8 cellular contexts compared by ENCODE assay signal in genomic region chr18:36066731-36067117, GRCh38. TPM values are rescaled to one million over a fixed set of nuclear protein-coding genes. Genes with fewer than 3 reads are reported as not detected.
DNase-seq lines count a peak whose midpoint lies in the region; ATAC-seq, FAIRE-seq and TF ChIP-seq lines count a peak whose summit lies in the region.

No MANE protein-coding gene starts in this region.

- H3K36me3 ChIP-seq in HCT116 (ENCODE audit: control insufficient read depth in 1 of 2, insufficient read depth in 2 of 2, low read length in 2 of 2) = no peaks in the 10 kb centered on the region
- H3K36me3 ChIP-seq in PC-3 (ENCODE audit: low read depth, low read length) = no peaks in the 10 kb centered on the region
- H3K36me3 ChIP-seq in endodermal cell (ENCODE audit: control insufficient read depth, insufficient read depth, low read length) = peaks cover 9% of the 10 kb centered on the region
- no peaks in the 10 kb centered on the region for H3K36me3 ChIP-seq in neural cell (ENCODE audit: insufficient read depth, low read length)

- intact Hi-C loops in HCT116 (cut with micrococcal nuclease) (no loop called here), PC-3 (cut with micrococcal nuclease) (loop anchor here (2.0 kb wide), 1 partner anchor 50 kb away; no protein-coding TSS in a partner anchor)

- DNase-seq in GF-D8 (lab: John Stamatoyannopoulos, UW) (peak; percentile 25), HCT116 (ENCODE audit: low read depth, low spot score) (no peak), PC-3 (no peak), endodermal cell (no peak), urothelium cell line (ENCODE audit: low spot score) (no peak), GM13976 (ENCODE audit: low spot score) (no peak)

- 0% methylated on average over 3 to 6 of the region's 6 CpGs for WGBS in endodermal cell (ENCODE audit: insufficient coverage in 1 of 2, insufficient read length in 1 of 2), 2 experiments

- TF ChIP-seq CTCF in HCT116 (IDR thresholded peaks at IDR 0.05 in 2 of 3, conservative IDR thresholded peaks at IDR 0.05 in 1 of 3; ENCODE audit: borderline replicate concordance in 1 of 3, insufficient read depth in 1 of 3, low read depth in 2 of 3, low read length in 2 of 3) (no peak), PC-3 (conservative IDR thresholded peaks at IDR 0.05; ENCODE audit: low read depth, low read length) (no peak), endodermal cell (conservative IDR thresholded peaks at IDR 0.05) (no peak), neural cell (IDR thresholded peaks at IDR 0.05; ENCODE audit: poor library complexity, severe bottlenecking) (no peak), GM13976 (IDR thresholded peaks at IDR 0.05; ENCODE audit: borderline replicate concordance, control extremely low read depth, extremely low read depth, insufficient read depth, missing control alignments) (no peak)

- peak overlapping the region; percentile 81 to 97 for H3K4me3 ChIP-seq in HCT116 (replicated peaks in 1 of 2; ENCODE audit: low read depth in 1 of 2, low read length in 2 of 2)
- peak overlapping the region; percentile 90 for H3K4me3 ChIP-seq in PC-3 (ENCODE audit: low read length)
- peak overlapping the region; percentile 94 for H3K4me3 ChIP-seq in endodermal cell (ENCODE audit: low read length)
- H3K4me3 ChIP-seq in neural cell (ENCODE audit: low read length) = peak overlapping the region; percentile 98

- RAD21 ChIA-PET in HCT116 (lab: Charles Lee; ENCODE audit: low non-redundant PET in 1 of 2, low total read pairs in 2 of 2, uncharacterized antibody in 2 of 2, unreplicated experiment in 2 of 2) = no interaction called here

- FAIRE-seq in urothelium cell line (lab: Jason Lieb, UNC) = no peak

- H4K20me1 ChIP-seq in HCT116 (ENCODE audit: insufficient read depth) (no peaks in the 10 kb centered on the region), PC-3 (ENCODE audit: low read length) (peaks cover 18% of the 10 kb centered on the region), neural cell (ENCODE audit: insufficient read depth) (no peaks in the 10 kb centered on the region)

- H3K9me2 ChIP-seq in HCT116 (ENCODE audit: insufficient read depth) (no peaks in the 10 kb centered on the region), PC-3 (replicated peaks; ENCODE audit: low read length) (no peaks in the 10 kb centered on the region), neural cell (ENCODE audit: insufficient read depth, low read length) (no peaks in the 10 kb centered on the region)

- H3F3A ChIP-seq in PC-3 (ENCODE audit: low read length, unreplicated experiment) = no peaks in the 10 kb centered on the region
- no peaks in the 10 kb centered on the region for H3F3A ChIP-seq in neural cell (ENCODE audit: insufficient read depth, low read length, poor library complexity, severe bottlenecking)

- H3K4me1 Mint-ChIP-seq in endodermal cell = peaks cover 17% of the 10 kb centered on the region

- H3K9me3 ChIP-seq in HCT116 (ENCODE audit: control insufficient read depth in 1 of 2, insufficient read depth in 1 of 2, low read depth in 1 of 2, low read length in 2 of 2) = no peaks in the 10 kb centered on the region
- H3K9me3 ChIP-seq in PC-3 (ENCODE audit: low read length) = no peaks in the 10 kb centered on the region
- no peaks in the 10 kb centered on the region for H3K9me3 ChIP-seq in endodermal cell (ENCODE audit: control insufficient read depth, low read length)
- no peaks in the 10 kb centered on the region for H3K9me3 ChIP-seq in neural cell (ENCODE audit: low read length)

- H3K27me3 ChIP-seq in HCT116 (ENCODE audit: insufficient read depth, low read length) = no peaks in the 10 kb centered on the region
- no peaks in the 10 kb centered on the region for H3K27me3 ChIP-seq in PC-3 (ENCODE audit: low read length)
- H3K27me3 ChIP-seq in endodermal cell (ENCODE audit: control insufficient read depth, insufficient read depth, low read length, poor library complexity, severe bottlenecking) = no peaks in the 10 kb centered on the region
- no peaks in the 10 kb centered on the region for H3K27me3 ChIP-seq in neural cell (ENCODE audit: insufficient read depth, low read depth, low read length)

- peaks cover 16% of the 10 kb centered on the region for H3K36me3 Mint-ChIP-seq in endodermal cell (ENCODE audit: low read depth)

- H2AFZ ChIP-seq in HCT116 (ENCODE audit: low read depth, low read length, poor library complexity, severe bottlenecking) = no peak overlapping the region
- H2AFZ ChIP-seq in PC-3 (ENCODE audit: low read length) = peak overlapping the region; percentile 64
- peak overlapping the region; percentile 95 for H2AFZ ChIP-seq in neural cell (ENCODE audit: low read depth, low read length)

- TF ChIP-seq RAD21 in HCT116 (IDR thresholded peaks at IDR 0.05; ENCODE audit: low read depth) (no peak), neural cell (conservative IDR thresholded peaks at IDR 0.05) (no peak)

- no peak for TF ChIP-seq EP300 in neural cell (conservative IDR thresholded peaks at IDR 0.05; ENCODE audit: poor library complexity, severe bottlenecking)

- CTCF ChIA-PET in HCT116 (lab: Charles Lee) = no interaction called here
- CTCF ChIA-PET in PC-3 (lab: Charles Lee) = no interaction called here

- POLR2A ChIA-PET in HCT116 (lab: Charles Lee) (no interaction called here), PC-3 (lab: Charles Lee; ENCODE audit: unreplicated experiment) (interaction anchor here (0.5 kb wide), 1 partner anchor 25 kb away, joined by 4 read pairs; no protein-coding TSS in a partner anchor)

- H3K27ac ChIP-seq in HCT116 (ENCODE audit: low read depth, low read length) (peak overlapping the region; percentile 77), PC-3 (ENCODE audit: low read length) (peak overlapping the region; percentile 81), endodermal cell (ENCODE audit: low read depth, low read length) (peak overlapping the region; percentile 85), neural cell (ENCODE audit: low read length) (peak overlapping the region; percentile 95)

- H3K79me2 ChIP-seq in HCT116 (ENCODE audit: insufficient read depth, low read length) (peaks cover 55% of the 10 kb centered on the region), PC-3 (ENCODE audit: low read length) (peaks cover 54% of the 10 kb centered on the region), neural cell (replicated peaks; ENCODE audit: insufficient read depth, low read length) (peaks cover 50% of the 10 kb centered on the region)

- H3K4me3 Mint-ChIP-seq in endodermal cell = peak overlapping the region; percentile 94

- peak overlapping the region; percentile 97 for H3K27ac Mint-ChIP-seq in endodermal cell

- no peak for TF ChIP-seq POLR2A in HCT116 (IDR thresholded peaks at IDR 0.05; ENCODE audit: borderline replicate concordance, extremely low read depth, insufficient read depth, insufficient read length)

- BruUV-seq in HCT116 (replicated peaks; lab: Mats Ljungman, UMichigan) = no TSS peak
- BruUV-seq in PC-3 (replicated peaks; lab: Mats Ljungman, UMichigan) = no TSS peak

- H3K9ac ChIP-seq in HCT116 (ENCODE audit: low read length) (peak overlapping the region; percentile 85), PC-3 (ENCODE audit: low read length) (peak overlapping the region; percentile 97), endodermal cell (ENCODE audit: extremely low read depth, low read length, poor library complexity, severe bottlenecking) (peak overlapping the region; percentile 95), neural cell (ENCODE audit: low read length) (peak overlapping the region; percentile 94)

- H3K9me3 Mint-ChIP-seq in endodermal cell = peaks cover 5% of the 10 kb centered on the region

- in situ Hi-C loops in GM13976 (cut with MboI; ENCODE audit: low sequenced_read_pairs, unreplicated experiment) = no loop called here

- H3K4me1 ChIP-seq in HCT116 (ENCODE audit: control insufficient read depth in 1 of 2, insufficient read depth in 2 of 2, low read length in 2 of 2) (peaks cover 0 to 9% of the 10 kb centered on the region in 2 experiments; a peak in 2 of 4 replicates), PC-3 (ENCODE audit: insufficient read depth, low read length) (no peaks in the 10 kb centered on the region; the same call in 1 of the 2 replicates), endodermal cell (ENCODE audit: control insufficient read depth, insufficient read depth, low read length) (no peaks in the 10 kb centered on the region)

- ATAC-seq in HCT116 = 0 out of 2 replicates have a peak, but pooled peaks have one; percentile 1
- ATAC-seq in PC-3 = peak; percentile 11
- no peak for ATAC-seq in GM18519 (IDR thresholded peaks at IDR 0.05; ENCODE audit: low FRiP score, unreplicated experiment)

- H3K4me2 ChIP-seq in HCT116 (ENCODE audit: low read length) (peak overlapping the region; percentile 72), PC-3 (ENCODE audit: low read length) (peak overlapping the region; percentile 89), neural cell (ENCODE audit: low read length) (peak overlapping the region; percentile 71)

- H3K27me3 Mint-ChIP-seq in endodermal cell (ENCODE audit: insufficient read depth) = peaks cover 6% of the 10 kb centered on the region

TF ChIP-seq in HCT116, 20 proteins besides CTCF, POLR2A, EP300 and RAD21 (continues in another document):
- TF ChIP-seq ELF1 (IDR thresholded peaks at IDR 0.05; ENCODE audit: borderline replicate concordance, low read depth) = no peak
- no peak for TF ChIP-seq ZFX (IDR thresholded peaks at IDR 0.05)
- no peak for TF ChIP-seq SIN3A (IDR thresholded peaks at IDR 0.05; ENCODE audit: low read depth)
- no peak for TF ChIP-seq CEBPB (IDR thresholded peaks at IDR 0.05; ENCODE audit: low read depth)
- no peak for TF ChIP-seq ZNF274 (IDR thresholded peaks at IDR 0.05; ENCODE audit: low read depth, low read length)
- no peak for TF ChIP-seq EGR1 (IDR thresholded peaks at IDR 0.05; ENCODE audit: low read depth)
- TF ChIP-seq EZH2 (IDR thresholded peaks at IDR 0.05) = no peak
- no peak for TF ChIP-seq JUND (IDR thresholded peaks at IDR 0.05)
- no peak for TF ChIP-seq YY1 (IDR thresholded peaks at IDR 0.05; ENCODE audit: extremely low read depth, insufficient replicate concordance, low read depth, low read length)

TF ChIP-seq in neural cell, 6 proteins besides CTCF, POLR2A, EP300 and RAD21 (continues in another document):
- TF ChIP-seq POLR2AphosphoS5 (IDR thresholded peaks at IDR 0.05) = no peak

RNA-seq across cellular contexts. Expression of gene RPRD1A, which starts 0.6 kb away (rescaled TPM):
- total RNA-seq in HCT116 (2021; ENCODE audit: unreplicated experiment) = 80.7 TPM
- 29.2 and 35.0 TPM in 2 replicates for polyA plus RNA-seq in HCT116 (2012)
- total RNA-seq in PC-3 (2014; rRNA removed) = 42.2 and 46.0 TPM in 2 replicates
- 10 to 100 TPM; 90.5 to 97.7 TPM for total RNA-seq in endodermal cell
- 83.4 TPM for polyA plus RNA-seq in endodermal cell (2013, experiment 1 of 2)
- polyA plus RNA-seq in endodermal cell (2013, experiment 2 of 2) = 76.9 TPM
- 129 and 136 TPM in 2 replicates for polyA plus RNA-seq in neural cell
- polyA minus RNA-seq in neural cell = 156 and 180 TPM in 2 replicates
